ENCODE assay signal across 15 cellular contexts in genomic region chr5:87308024-87308423, GRCh38. TPM values are rescaled to one million over a fixed set of nuclear protein-coding genes. Genes with fewer than 3 reads are reported as not detected.
DNase-seq lines count a peak whose midpoint lies in the region; ATAC-seq, FAIRE-seq and TF ChIP-seq lines count a peak whose summit lies in the region.
"Had no signal": no experiment of that assay in that cellular context is flagged by ENCODE, and none has a peak within 500 bp of the region (broad histone marks: within the 10 kb centered on the region; RNA-seq: fewer than 3 reads in every experiment).

No MANE protein-coding gene starts in this region.

- no peaks in the 10 kb centered on the region for H3K9me3 ChIP-seq in ascending aorta
- H3K9me3 ChIP-seq: left lung, right atrium auricular region had no signal

- no peaks in the 10 kb centered on the region for H3K4me1 ChIP-seq in ascending aorta
- H3K4me1 ChIP-seq: left lung had no signal

- TF ChIP-seq CTCF in type B pancreatic cell (conservative IDR thresholded peaks at IDR 0.05), result no peak
- TF ChIP-seq CTCF in ascending aorta (IDR thresholded peaks at IDR 0.05), result no peak

- H3K9me3 Mint-ChIP-seq in naive B cell (no peaks in the 10 kb centered on the region), type B pancreatic cell (peaks cover 5% of the 10 kb centered on the region)

- no peak overlapping the region for H3K4me3 ChIP-seq in ascending aorta
- H3K4me3 ChIP-seq: left lung, right atrium auricular region had no signal

- peak; percentile 97 for ATAC-seq in HG02678 (IDR thresholded peaks at IDR 0.05; ENCODE audit: unreplicated experiment)
- ATAC-seq in HG03521 (IDR thresholded peaks at IDR 0.05; ENCODE audit: unreplicated experiment), result peak; percentile 76
- ATAC-seq in naive B cell (ENCODE audit: low read depth in 2 of 2), result peak; percentile 93 to 94
- ATAC-seq: activated CD8-positive, alpha-beta T cell treated with anti-CD3 and anti-CD28 coated beads for 36 hours; left lung; Right ventricle myocardium inferior had no signal

- peak overlapping the region in 4 of 6 donors; percentile 30 to 83 (median 66) for H3K27ac Mint-ChIP-seq in naive B cell
- H3K27ac Mint-ChIP-seq in type B pancreatic cell, result no peak overlapping the region
- H3K27ac Mint-ChIP-seq: activated CD8-positive, alpha-beta T cell treated with anti-CD3 and anti-CD28 coated beads for 36 hours had no signal

- H3K27me3 Mint-ChIP-seq in naive B cell, result no peaks in the 10 kb centered on the region
- H3K27me3 Mint-ChIP-seq in type B pancreatic cell, result no peaks in the 10 kb centered on the region
- H3K27me3 Mint-ChIP-seq: activated CD8-positive, alpha-beta T cell treated with anti-CD3 and anti-CD28 coated beads for 36 hours had no signal

- no peak overlapping the region for H3K27ac ChIP-seq in ascending aorta
- H3K27ac ChIP-seq: left lung, right atrium auricular region had no signal

- peak; percentile 92 for FAIRE-seq in GM19239 (lab: Jason Lieb, UNC)

- H3K36me3 ChIP-seq in ascending aorta, result peaks cover 9% of the 10 kb centered on the region in 2 donors

- peaks cover 18 to 28% of the 10 kb centered on the region in 2 donors for H3K36me3 Mint-ChIP-seq in naive B cell
- peaks cover 31% of the 10 kb centered on the region for H3K36me3 Mint-ChIP-seq in type B pancreatic cell

- DNase-seq in GM19239 (ENCODE audit: insufficient read length, low spot score), result peak; percentile 7
- DNase-seq in naive B cell, result peak; percentile 33
- no peak for DNase-seq in type B pancreatic cell (ENCODE audit: extremely low spot score, unreplicated experiment)
- DNase-seq in ascending aorta (ENCODE audit: low spot score in 2 of 2), result no peak
- no peak for DNase-seq in DMS53 (lab: John Stamatoyannopoulos, UW)
- DNase-seq in cortex of kidney (lab: John Stamatoyannopoulos, UW), result no peak
- DNase-seq: activated CD8-positive, alpha-beta T cell treated with anti-CD3 and anti-CD28 coated beads for 36 hours; DMS153; left lung; NCI-H2029; stimulated activated CD8-positive, alpha-beta memory T cell treated with anti-CD3 and anti-CD28 coated beads, Interleukin-4, amount 100 ng/mL, for 48 hours had no signal

- H3K4me1 Mint-ChIP-seq in naive B cell (peaks cover 39 to 73% (median 51%) of the 10 kb centered on the region in 3 donors), type B pancreatic cell (ENCODE audit: unreplicated experiment) (peaks cover 10% of the 10 kb centered on the region)

- no peaks in the 10 kb centered on the region for H3K27me3 ChIP-seq in ascending aorta
- H3K27me3 ChIP-seq: left lung, right atrium auricular region had no signal

- intact Hi-C loops in ascending aorta (cut with DNase I), result no loop called here

- H3K4me3 Mint-ChIP-seq in naive B cell (peak overlapping the region in 4 of 8 donors; percentile 17 to 78 (median 67)), type B pancreatic cell (no peak overlapping the region)
- H3K4me3 Mint-ChIP-seq: activated CD8-positive, alpha-beta T cell treated with anti-CD3 and anti-CD28 coated beads for 36 hours had no signal

RNA-seq across cellular contexts. Expression of gene RASA1, which starts 40.3 kb away (rescaled TPM):
- 10 to 100 TPM in 1 of 6 donors, 1 to 10 TPM in 5; 7.6 to 14.3 (median 7.8) TPM for polyA plus RNA-seq in naive B cell (ENCODE audit: low read depth in 6 of 6)
- total RNA-seq in type B pancreatic cell (ENCODE audit: low replicate concordance) (32.1 and 33.0 TPM in 2 replicates), ascending aorta (30.5 TPM)

Comparison
In these comparisons a context has a peak if more than half of its experiments do, and no peak if none do; other contexts are left out.
1. DNase-seq: peak in GM19239 (single experiment) and naive B cell (single experiment); none in type B pancreatic cell (single experiment), ascending aorta (0 of 2), DMS53 (single experiment) and cortex of kidney (single experiment).
2. Peak in every context shown above with its lines, with median percentiles within 50 percentile points of each other: ATAC-seq.